8 cellular contexts compared by ENCODE assay signal in genomic region chr7:35647171-35647574, GRCh38. TPM values are rescaled to one million over a fixed set of nuclear protein-coding genes. Genes with fewer than 3 reads are reported as not detected.
DNase-seq lines count a peak whose midpoint lies in the region; ATAC-seq and TF ChIP-seq lines count a peak whose summit lies in the region.

No MANE protein-coding gene starts in this region.

- H3K27ac Mint-ChIP-seq in osteocyte (ENCODE audit: unreplicated experiment), result peak overlapping the region; percentile 79
- H3K27ac Mint-ChIP-seq in activated naive CD4-positive, alpha-beta T cell treated with anti-CD3 and anti-CD28 coated beads for 36 hours, result no peak overlapping the region

- H3K4me3 ChIP-seq in fibroblast of mammary gland (ENCODE audit: control insufficient read depth, low read depth, low read length), result no peak overlapping the region

- no peaks in the 10 kb centered on the region for H3K9me3 Mint-ChIP-seq in osteocyte (ENCODE audit: unreplicated experiment)
- H3K9me3 Mint-ChIP-seq in activated naive CD4-positive, alpha-beta T cell treated with anti-CD3 and anti-CD28 coated beads for 36 hours, result peaks cover 1% of the 10 kb centered on the region

- TF ChIP-seq CTCF in fibroblast of mammary gland (conservative IDR thresholded peaks at IDR 0.05; ENCODE audit: control insufficient read depth, insufficient read depth, low read depth, low read length) (no peak), osteocyte (IDR thresholded peaks at IDR 0.05) (no peak)

- intact Hi-C loops in activated naive CD4-positive, alpha-beta T cell treated with anti-CD3 and anti-CD28 coated beads for 36 hours (cut with micrococcal nuclease), result loop anchor here (5.0 kb wide), 1 partner anchor 255 kb away; no protein-coding TSS in a partner anchor

- H3K4me3 Mint-ChIP-seq in osteocyte (ENCODE audit: unreplicated experiment), result peak overlapping the region; percentile 14
- no peak overlapping the region for H3K4me3 Mint-ChIP-seq in activated naive CD4-positive, alpha-beta T cell treated with anti-CD3 and anti-CD28 coated beads for 36 hours

- peaks cover 32% of the 10 kb centered on the region for H3K36me3 Mint-ChIP-seq in osteocyte (ENCODE audit: unreplicated experiment)
- peaks cover 10% of the 10 kb centered on the region for H3K36me3 Mint-ChIP-seq in activated naive CD4-positive, alpha-beta T cell treated with anti-CD3 and anti-CD28 coated beads for 36 hours (ENCODE audit: low read depth)

- H3K27me3 Mint-ChIP-seq in osteocyte (ENCODE audit: unreplicated experiment), result no peaks in the 10 kb centered on the region
- no peaks in the 10 kb centered on the region for H3K27me3 Mint-ChIP-seq in activated naive CD4-positive, alpha-beta T cell treated with anti-CD3 and anti-CD28 coated beads for 36 hours (ENCODE audit: low read depth)

- ATAC-seq in GM19043 (IDR thresholded peaks at IDR 0.05; ENCODE audit: low read depth, unreplicated experiment) (peak; percentile 56), HG03342 (IDR thresholded peaks at IDR 0.05; ENCODE audit: unreplicated experiment) (no peak)

- DNase-seq in NCI-H2171 (lab: John Stamatoyannopoulos, UW) (peak; percentile 36), fibroblast of mammary gland (ENCODE audit: low read depth) (peak; percentile 15), osteocyte (ENCODE audit: extremely low spot score, unreplicated experiment) (no peak)
- DNase-seq in activated CD4-positive, CD25-positive, alpha-beta regulatory T cell treated with anti-CD3 and anti-CD28 coated beads, Interleukin-2, amount 50 U/mL, for 72 hours, result no peak
- DNase-seq in activated naive CD4-positive, alpha-beta T cell treated with anti-CD3 and anti-CD28 coated beads for 36 hours, result no peak
- DNase-seq in stimulated activated naive CD4-positive, alpha-beta T cell treated with Interleukin-2 at 50 U/mL for 16 hours (lab: John Stamatoyannopoulos, UW), result no peak

- CTCF ChIA-PET in activated naive CD4-positive, alpha-beta T cell treated with anti-CD3 and anti-CD28 coated beads for 36 hours (lab: Charles Lee), result no interaction called here

- H3K4me1 Mint-ChIP-seq in osteocyte (ENCODE audit: unreplicated experiment), result peaks cover 33% of the 10 kb centered on the region
- H3K4me1 Mint-ChIP-seq in activated naive CD4-positive, alpha-beta T cell treated with anti-CD3 and anti-CD28 coated beads for 36 hours (ENCODE audit: low read depth), result peaks cover 56% of the 10 kb centered on the region

RNA-seq across cellular contexts. Expression of gene HERPUD2, which starts 47.8 kb away (rescaled TPM):
- total RNA-seq in osteocyte, result 31.8 and 34.8 TPM in 2 replicates
- 10 to 100 TPM; 20.3 to 22.4 TPM for total RNA-seq in activated naive CD4-positive, alpha-beta T cell treated with anti-CD3 and anti-CD28 coated beads for 36 hours

Comparison
In these comparisons a context has a peak if more than half of its experiments do, and no peak if none do; other contexts are left out.
1. DNase-seq: peak in NCI-H2171 (single experiment) and fibroblast of mammary gland (single experiment); none in osteocyte (single experiment), activated CD4-positive, CD25-positive, alpha-beta regulatory T cell treated with anti-CD3 and anti-CD28 coated beads, Interleukin-2, amount 50 U/mL, for 72 hours (single experiment), activated naive CD4-positive, alpha-beta T cell treated with anti-CD3 and anti-CD28 coated beads for 36 hours (single experiment) and stimulated activated naive CD4-positive, alpha-beta T cell treated with Interleukin-2 at 50 U/mL for 16 hours (single experiment).